In genomic region chr6:103215835-103216234, GRCh38 we compare ENCODE assay signal across 28 cellular contexts.
DNase-seq lines count a peak whose midpoint lies in the region; ATAC-seq and TF ChIP-seq lines count a peak whose summit lies in the region.
"Had no signal": no experiment of that assay in that cellular context is flagged by ENCODE, and none has a peak within 500 bp of the region (broad histone marks: within the 10 kb centered on the region; RNA-seq: fewer than 3 reads in every experiment).

No MANE protein-coding gene starts in this region.

- H3K4me3 ChIP-seq in PC-3 (ENCODE audit: low read length) (no peak overlapping the region), brain microvascular endothelial cell (ENCODE audit: low read depth, low read length) (no peak overlapping the region)
- H3K4me3 ChIP-seq: BLaER1, GM23248, HAP-1 had no signal

- DNase-seq in EL: peak; percentile 53
- peak; percentile 58 for DNase-seq in HS-5 (ENCODE audit: low read depth)
- peak; percentile 47 for DNase-seq in PC-3
- DNase-seq in brain microvascular endothelial cell: peak; percentile 45
- no peak for DNase-seq in GM10248 (ENCODE audit: extremely low spot score)
- DNase-seq: CD4-positive, CD25-positive, alpha-beta regulatory T cell; DMS53; GF-D8; GM23248; NCI-H1092; NCI-H1417 treated with DMSO at 0.1 percent for 48 hours; NCI-H1694 treated with DMSO at 0.1 percent for 48 hours; NCI-H2081; NCI-H2171; NCI-H345; NCI-H510A treated with DMSO at 0.1 percent for 48 hours; NCI-H82; NK-92 treated with Interleukin-12 subunit alpha and Interleukin-12 subunit beta, amount 100 ng/mL, for 24 hours; SIG-M5; SK-N-SH; SW 1271; T-helper 9 cell had no signal

- H3K4me2 ChIP-seq in PC-3 (ENCODE audit: low read length): no peak overlapping the region
- H3K4me2 ChIP-seq: BLaER1, KMS-11, SK-N-SH had no signal

- no peaks in the 10 kb centered on the region for H3K79me2 ChIP-seq in PC-3 (ENCODE audit: low read length)

- in situ Hi-C loops in brain microvascular endothelial cell (cut with HindIII; ENCODE audit: low pct_ligation_motif_present, low sequenced_read_pairs): no loop called here

- POLR2A ChIA-PET in PC-3 (lab: Charles Lee; ENCODE audit: unreplicated experiment): no interaction called here
- POLR2A ChIA-PET in GM10248 (lab: Yijun Ruan, JAX): no interaction called here

- no peaks in the 10 kb centered on the region for H3K9me2 ChIP-seq in PC-3 (replicated peaks; ENCODE audit: low read length)
- H3K9me2 ChIP-seq: SK-N-SH had no signal

- TF ChIP-seq CTCF in PC-3 (conservative IDR thresholded peaks at IDR 0.05; ENCODE audit: low read depth, low read length) (no peak), brain microvascular endothelial cell (IDR thresholded peaks at IDR 0.05; ENCODE audit: low read depth, low read length, missing control alignments) (no peak), GM10248 (IDR thresholded peaks at IDR 0.05; ENCODE audit: control extremely low read depth, extremely low read depth, low read depth, missing control alignments) (no peak)

- no peak overlapping the region for H3K9ac ChIP-seq in PC-3 (ENCODE audit: low read length)
- H3K9ac ChIP-seq: BLaER1, GM23248, KMS-11, SK-N-SH had no signal

- H3K4me1 ChIP-seq in PC-3 (ENCODE audit: insufficient read depth, low read length): no peaks in the 10 kb centered on the region
- H3K4me1 ChIP-seq: BLaER1, HAP-1 had no signal

- CTCF ChIA-PET in PC-3 (lab: Charles Lee): interaction anchor here (0.6 kb wide), 1 partner anchor 177 kb away, joined by 3 read pairs; no protein-coding TSS in a partner anchor
- CTCF ChIA-PET in GM10248 (lab: Yijun Ruan, JAX): no interaction called here

- no peak overlapping the region for H2AFZ ChIP-seq in PC-3 (ENCODE audit: low read length)
- H2AFZ ChIP-seq: GM23248 had no signal

- no peaks in the 10 kb centered on the region for H3F3A ChIP-seq in PC-3 (ENCODE audit: low read length, unreplicated experiment)

- no TSS peak for BruUV-seq in PC-3 (replicated peaks; lab: Mats Ljungman, UMichigan)

- intact Hi-C loops in PC-3 (cut with micrococcal nuclease): no loop called here

- peak; percentile 74 for ATAC-seq in PC-3
- ATAC-seq in GM21390 (IDR thresholded peaks at IDR 0.05; ENCODE audit: unreplicated experiment): no peak
- no peak for ATAC-seq in HG02798 (IDR thresholded peaks at IDR 0.05; ENCODE audit: poor library complexity, unreplicated experiment)
- no peak for ATAC-seq in GM21447 (IDR thresholded peaks at IDR 0.05; ENCODE audit: unreplicated experiment)

- H3K27me3 ChIP-seq in PC-3 (ENCODE audit: low read length) (no peaks in the 10 kb centered on the region), brain microvascular endothelial cell (replicated peaks) (no peaks in the 10 kb centered on the region)
- H3K27me3 ChIP-seq: BLaER1 had no signal

- no peaks in the 10 kb centered on the region for H3K36me3 ChIP-seq in PC-3 (ENCODE audit: low read depth, low read length)
- H3K36me3 ChIP-seq in brain microvascular endothelial cell (replicated peaks): no peaks in the 10 kb centered on the region
- H3K36me3 ChIP-seq: BLaER1, HAP-1 had no signal

- H4K20me1 ChIP-seq in PC-3 (ENCODE audit: low read length): no peaks in the 10 kb centered on the region
- H4K20me1 ChIP-seq: BLaER1 had no signal

- H3K27ac ChIP-seq in PC-3 (ENCODE audit: low read length) (no peak overlapping the region), brain microvascular endothelial cell (no peak overlapping the region)
- H3K27ac ChIP-seq: BLaER1, GM23248, KMS-11 had no signal

- no peaks in the 10 kb centered on the region for H3K9me3 ChIP-seq in PC-3 (ENCODE audit: low read length)
- H3K9me3 ChIP-seq: BLaER1, HAP-1, SK-N-SH had no signal
